Comparison of ENCODE assay signal across 1 cellular context in genomic region chr16:68860978-68861892, GRCh38.
TF ChIP-seq lines count a peak whose summit lies in the region.

No MANE protein-coding gene starts in this region.

TF ChIP-seq in H1, 55 proteins besides CTCF, POLR2A, EP300 and RAD21 (continued from another document):
- no peak for TF ChIP-seq EGR1 (IDR thresholded peaks at IDR 0.05; ENCODE audit: borderline replicate concordance, low read depth, low read length)
- TF ChIP-seq GABPA (IDR thresholded peaks at IDR 0.05; ENCODE audit: borderline replicate concordance, insufficient read depth, low read length) = no peak
- no peak for TF ChIP-seq SRF (IDR thresholded peaks at IDR 0.05; ENCODE audit: low read depth, low read length)
- TF ChIP-seq RBBP5 (IDR thresholded peaks at IDR 0.05; ENCODE audit: borderline replicate concordance, low read depth, low read length) = no peak
